13 cellular contexts compared by ENCODE assay signal in the genomic region with DNA sequence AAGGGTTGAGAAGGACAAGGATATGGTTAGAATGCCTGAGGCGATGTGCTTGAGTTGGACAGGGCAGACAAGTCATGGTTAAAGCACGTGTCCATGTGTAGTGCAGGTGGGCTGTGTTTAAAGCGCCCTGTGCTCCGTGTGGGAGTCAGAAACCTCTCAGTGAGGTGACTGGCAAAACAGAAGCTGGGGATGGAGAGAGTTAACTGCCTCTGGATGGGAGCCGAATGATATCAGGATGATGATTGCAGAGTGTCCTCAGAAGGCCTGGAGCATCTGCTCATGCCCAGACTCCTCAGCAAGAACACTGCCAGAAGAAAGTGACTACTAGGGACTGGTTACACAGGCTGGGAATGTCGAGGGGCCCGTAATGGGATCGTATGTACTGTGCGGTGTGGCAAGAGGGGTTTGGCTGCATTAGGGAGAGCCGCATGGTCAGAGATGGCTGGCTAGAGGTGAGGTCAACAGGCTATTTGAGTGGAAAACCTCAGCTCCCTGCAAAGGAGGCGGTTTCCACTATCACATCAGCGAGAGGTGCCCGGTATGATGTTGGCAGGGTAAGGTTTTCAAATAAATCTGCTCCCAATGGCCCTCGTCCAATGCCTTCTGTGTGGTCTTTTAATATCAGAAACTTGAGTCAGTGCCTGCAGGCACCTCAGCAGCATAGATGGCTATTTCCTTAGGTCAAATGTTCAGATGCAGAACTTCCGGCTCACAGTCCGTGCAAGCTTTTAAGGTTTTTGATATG. TPM values are rescaled to one million over a fixed set of nuclear protein-coding genes. Genes with fewer than 3 reads are reported as not detected.
DNase-seq lines count a peak whose midpoint lies in the region; ATAC-seq and TF ChIP-seq lines count a peak whose summit lies in the region.
"Had no signal": no experiment of that assay in that cellular context is flagged by ENCODE, and none has a peak within 500 bp of the region (broad histone marks: within the 10 kb centered on the region; RNA-seq: fewer than 3 reads in every experiment).

No MANE protein-coding gene starts in this region.

- H3K27ac ChIP-seq in PC-3 (ENCODE audit: low read length): peak overlapping the region; percentile 78
- peak overlapping the region; percentile 54 for H3K27ac ChIP-seq in epithelial cell of prostate
- peak overlapping the region in 1 of 2 donors; percentile 36 for H3K27ac ChIP-seq in coronary artery

- no peaks in the 10 kb centered on the region for H3F3A ChIP-seq in PC-3 (ENCODE audit: low read length, unreplicated experiment)

- intact Hi-C loops in PC-3 (cut with micrococcal nuclease): loop anchor here (5.0 kb wide), 1 partner anchor 54 kb away; no protein-coding TSS in a partner anchor

- H3K9ac ChIP-seq in PC-3 (ENCODE audit: low read length): 0 out of 2 replicates have a peak overlapping the region, but pooled peaks have one; percentile 6

- CTCF ChIA-PET in PC-3 (lab: Charles Lee): no interaction called here

- H3K4me2 ChIP-seq in PC-3 (ENCODE audit: low read length): peak overlapping the region; percentile 77

- H3K4me3 Mint-ChIP-seq in osteocyte (ENCODE audit: unreplicated experiment): no peak overlapping the region
- H3K4me3 Mint-ChIP-seq: activated CD8-positive, alpha-beta T cell treated with anti-CD3 and anti-CD28 coated beads for 36 hours; activated naive CD8-positive, alpha-beta T cell treated with anti-CD3 and anti-CD28 coated beads, Interleukin-2, amount 10 ng/mL, durations not matched to agents 7 days and 5 days had no signal

- H3K36me3 ChIP-seq in PC-3 (ENCODE audit: low read depth, low read length): no peaks in the 10 kb centered on the region

- no peak for TF ChIP-seq CTCF in PC-3 (conservative IDR thresholded peaks at IDR 0.05; ENCODE audit: low read depth, low read length)
- no peak for TF ChIP-seq CTCF in osteocyte (IDR thresholded peaks at IDR 0.05)
- no peak for TF ChIP-seq CTCF in coronary artery (IDR thresholded peaks at IDR 0.05)

- no peaks in the 10 kb centered on the region for H3K9me2 ChIP-seq in PC-3 (replicated peaks; ENCODE audit: low read length)

- no peaks in the 10 kb centered on the region for H3K27me3 Mint-ChIP-seq in osteocyte (ENCODE audit: unreplicated experiment)
- H3K27me3 Mint-ChIP-seq: activated CD8-positive, alpha-beta T cell treated with anti-CD3 and anti-CD28 coated beads for 36 hours had no signal

- H4K20me1 ChIP-seq in PC-3 (ENCODE audit: low read length): no peaks in the 10 kb centered on the region

- H3K27me3 ChIP-seq in PC-3 (ENCODE audit: low read length): no peaks in the 10 kb centered on the region

- no peaks in the 10 kb centered on the region for H3K36me3 Mint-ChIP-seq in osteocyte (ENCODE audit: unreplicated experiment)
- H3K36me3 Mint-ChIP-seq: activated naive CD8-positive, alpha-beta T cell treated with anti-CD3 and anti-CD28 coated beads, Interleukin-2, amount 10 ng/mL, durations not matched to agents 7 days and 5 days had no signal

- POLR2A ChIA-PET in PC-3 (lab: Charles Lee; ENCODE audit: unreplicated experiment): no interaction called here

- H3K9me3 ChIP-seq in PC-3 (ENCODE audit: low read length): no peaks in the 10 kb centered on the region

- H2AFZ ChIP-seq in PC-3 (ENCODE audit: low read length): peak overlapping the region; percentile 69

- ATAC-seq in PC-3 (peak; percentile 52), HG02571 (IDR thresholded peaks at IDR 0.05; ENCODE audit: unreplicated experiment) (no peak)
- ATAC-seq: activated CD8-positive, alpha-beta T cell treated with anti-CD3 and anti-CD28 coated beads for 36 hours; GM12878 had no signal

- H3K9me3 Mint-ChIP-seq in osteocyte (ENCODE audit: unreplicated experiment): no peaks in the 10 kb centered on the region
- H3K9me3 Mint-ChIP-seq: activated CD8-positive, alpha-beta T cell treated with anti-CD3 and anti-CD28 coated beads for 36 hours; activated naive CD8-positive, alpha-beta T cell treated with anti-CD3 and anti-CD28 coated beads, Interleukin-2, amount 10 ng/mL, durations not matched to agents 7 days and 5 days had no signal

- H3K79me2 ChIP-seq in PC-3 (ENCODE audit: low read length): no peaks in the 10 kb centered on the region

- no TSS peak for BruUV-seq in PC-3 (replicated peaks; lab: Mats Ljungman, UMichigan)

- H3K4me1 Mint-ChIP-seq in osteocyte (ENCODE audit: unreplicated experiment): peaks cover 43% of the 10 kb centered on the region
- H3K4me1 Mint-ChIP-seq: activated naive CD8-positive, alpha-beta T cell treated with anti-CD3 and anti-CD28 coated beads, Interleukin-2, amount 10 ng/mL, durations not matched to agents 7 days and 5 days had no signal

- peak overlapping the region; percentile 40; the same call in 1 of the 2 replicates for H3K4me3 ChIP-seq in PC-3 (ENCODE audit: low read length)
- H3K4me3 ChIP-seq in coronary artery: no peak overlapping the region
- H3K4me3 ChIP-seq: GM12878 had no signal

- H3K4me1 ChIP-seq in PC-3 (ENCODE audit: insufficient read depth, low read length): peaks cover 42% of the 10 kb centered on the region

- H3K27ac Mint-ChIP-seq in osteocyte (ENCODE audit: unreplicated experiment): peak overlapping the region; percentile 62
- H3K27ac Mint-ChIP-seq: activated CD8-positive, alpha-beta T cell treated with anti-CD3 and anti-CD28 coated beads for 36 hours; activated naive CD8-positive, alpha-beta T cell treated with anti-CD3 and anti-CD28 coated beads, Interleukin-2, amount 10 ng/mL, durations not matched to agents 7 days and 5 days had no signal

- peak; percentile 32 for DNase-seq in DMS 273 treated with DMSO at 0.1 percent for 48 hours (lab: John Stamatoyannopoulos, UW)
- peak; percentile 74 for DNase-seq in PC-3
- peak; percentile 22 for DNase-seq in epithelial cell of prostate (ENCODE audit: low read depth, low spot score)
- DNase-seq in osteocyte (ENCODE audit: extremely low spot score, unreplicated experiment): no peak
- no peak for DNase-seq in coronary artery (ENCODE audit: low spot score)
- no peak for DNase-seq in NCI-H526 treated with DMSO at 0.1 percent for 48 hours (lab: John Stamatoyannopoulos, UW)
- no peak for DNase-seq in hepatic stellate cell (ENCODE audit: low spot score)
- DNase-seq: activated CD8-positive, alpha-beta T cell treated with anti-CD3 and anti-CD28 coated beads for 36 hours; activated naive CD8-positive, alpha-beta T cell treated with anti-CD3 and anti-CD28 coated beads, Interleukin-2, amount 10 ng/mL, durations not matched to agents 7 days and 5 days; NCI-H1417 had no signal

RNA-seq across cellular contexts. Expression of a gene that starts 26.1 kb away (rescaled TPM):
- total RNA-seq in PC-3 (2014; rRNA removed): not detected in 2 replicates
- total RNA-seq in osteocyte: not detected in 2 replicates
- total RNA-seq: activated CD8-positive, alpha-beta T cell treated with anti-CD3 and anti-CD28 coated beads for 36 hours; T-helper 2 cell treated with Interferon-gamma antibody and Interleukin-4, amounts not matched to agents 100 ng/mL and 5 ng/mL, for 36 hours had no signal

RNA-seq across cellular contexts. Expression of a gene that starts 31.1 kb away (rescaled TPM):
- total RNA-seq in PC-3 (2014; rRNA removed) (0.04 TPM in 1 of 2 replicates, not detected in the other), osteocyte (0.08 and 0.11 TPM in 2 replicates)
- total RNA-seq: GM12878 had no signal

Comparison
In these comparisons a context has a peak if more than half of its experiments do, and no peak if none do; other contexts are left out.
1. DNase-seq: peak in DMS 273 treated with DMSO at 0.1 percent for 48 hours (single experiment), PC-3 (single experiment) and epithelial cell of prostate (single experiment); none in osteocyte (single experiment), coronary artery (single experiment), NCI-H526 treated with DMSO at 0.1 percent for 48 hours (single experiment) and hepatic stellate cell (single experiment).